In genomic region chr5:76754765-76755164, GRCh38 we compare ENCODE assay signal across 28 cellular contexts.
"Had no signal": no experiment of that assay in that cellular context is flagged by ENCODE, and none has a peak within 500 bp of the region (broad histone marks: within the 10 kb centered on the region; RNA-seq: fewer than 3 reads in every experiment).

No MANE protein-coding gene starts in this region.

- ATAC-seq: body of pancreas; heart right ventricle; naive thymus-derived CD4-positive, alpha-beta T cell; pancreas; psoas muscle; stimulated activated naive B cell treated with anti-CD40 and anti-IgM and Interleukin-4, amounts not matched to agents 10 μg/mL and 1 μg/mL and 100 μg/mL, for 72 hours had no signal

- H3K4me3 Mint-ChIP-seq: activated naive CD4-positive, alpha-beta T cell treated with anti-CD3 and anti-CD28 coated beads for 36 hours; activated naive CD8-positive, alpha-beta T cell treated with anti-CD3 and anti-CD28 coated beads for 36 hours; activated T-helper 1 cell treated with anti-CD3 and anti-CD28 coated beads, Interleukin-12 subunit alpha, Interleukin-12 subunit beta, Interleukin-2, Interleukin-4 antibody, amounts not matched to agents 30 ng/mL and 10 ng/mL and 1 ng/mL, durations not matched to agents 14 hours and 24 hours and 36 hours; naive thymus-derived CD4-positive, alpha-beta T cell; stimulated activated naive B cell treated with anti-CD40 and anti-IgM and Interleukin-4, amounts not matched to agents 10 μg/mL and 1 μg/mL and 100 μg/mL, for 72 hours had no signal

- H3K9me3 ChIP-seq: adrenal gland, body of pancreas, heart right ventricle, pancreas, psoas muscle, stomach, thyroid gland, upper lobe of left lung, vagina had no signal

- H3K27ac Mint-ChIP-seq: activated naive CD4-positive, alpha-beta T cell treated with anti-CD3 and anti-CD28 coated beads for 36 hours; activated naive CD8-positive, alpha-beta T cell treated with anti-CD3 and anti-CD28 coated beads for 36 hours; activated T-helper 1 cell treated with anti-CD3 and anti-CD28 coated beads, Interleukin-12 subunit alpha, Interleukin-12 subunit beta, Interleukin-2, Interleukin-4 antibody, amounts not matched to agents 30 ng/mL and 10 ng/mL and 1 ng/mL, durations not matched to agents 14 hours and 24 hours and 36 hours; naive thymus-derived CD4-positive, alpha-beta T cell; stimulated activated naive B cell treated with anti-CD40 and anti-IgM and Interleukin-4, amounts not matched to agents 10 μg/mL and 1 μg/mL and 100 μg/mL, for 72 hours had no signal

- H3K4me1 ChIP-seq: adrenal gland, body of pancreas, heart right ventricle, pancreas, psoas muscle, stomach, thyroid gland, upper lobe of left lung, vagina had no signal

- H3K4me3 ChIP-seq: adrenal gland, body of pancreas, coronary artery, dorsolateral prefrontal cortex, heart right ventricle, pancreas, psoas muscle, stomach, thyroid gland, upper lobe of left lung, vagina had no signal

- DNase-seq: activated CD4-positive, alpha-beta T cell treated with anti-CD3 and anti-CD28 coated beads for 4 hours; activated CD4-positive, alpha-beta T cell treated with anti-CD3 and anti-CD28 coated beads, Interleukin-2, amount 50 U/mL, for 48 hours; activated CD4-positive, CD25-positive, alpha-beta regulatory T cell; activated CD8-positive, alpha-beta memory T cell treated with anti-CD3 and anti-CD28 coated beads, Interleukin-2, amount 50 U/mL, for 4 hours; activated effector memory CD4-positive, alpha-beta T cell treated with anti-CD3 and anti-CD28 coated beads, Interleukin-2, amount 50 U/mL, for 16 hours; activated naive CD4-positive, alpha-beta T cell treated with anti-CD3 and anti-CD28 coated beads for 36 hours; activated naive CD8-positive, alpha-beta T cell treated with anti-CD3 and anti-CD28 coated beads for 36 hours; activated T-cell treated with anti-CD3 and anti-CD28 coated beads, Interleukin-2, amount 50 U/mL, for 1 hour; adrenal gland; aorta; body of pancreas; dorsolateral prefrontal cortex; effector memory CD4-positive, alpha-beta T cell; foreskin fibroblast; heart right ventricle; midbrain; naive thymus-derived CD4-positive, alpha-beta T cell; nucleus accumbens; pancreas; psoas muscle; stimulated activated CD4-positive, alpha-beta T cell treated with anti-CD3 and anti-CD28 coated beads, Interleukin-15, amount 100 ng/mL, for 24 hours; stimulated activated naive B cell treated with anti-CD40 and anti-IgM and Interleukin-4, amounts not matched to agents 10 μg/mL and 1 μg/mL and 100 μg/mL, for 72 hours; stomach; thyroid gland; upper lobe of left lung had no signal

- H3K36me3 Mint-ChIP-seq: activated naive CD8-positive, alpha-beta T cell treated with anti-CD3 and anti-CD28 coated beads for 36 hours; naive thymus-derived CD4-positive, alpha-beta T cell; stimulated activated naive B cell treated with anti-CD40 and anti-IgM and Interleukin-4, amounts not matched to agents 10 μg/mL and 1 μg/mL and 100 μg/mL, for 72 hours had no signal

- H3K9me3 Mint-ChIP-seq: activated naive CD4-positive, alpha-beta T cell treated with anti-CD3 and anti-CD28 coated beads for 36 hours; activated naive CD8-positive, alpha-beta T cell treated with anti-CD3 and anti-CD28 coated beads for 36 hours; activated T-helper 1 cell treated with anti-CD3 and anti-CD28 coated beads, Interleukin-12 subunit alpha, Interleukin-12 subunit beta, Interleukin-2, Interleukin-4 antibody, amounts not matched to agents 30 ng/mL and 10 ng/mL and 1 ng/mL, durations not matched to agents 14 hours and 24 hours and 36 hours; stimulated activated naive B cell treated with anti-CD40 and anti-IgM and Interleukin-4, amounts not matched to agents 10 μg/mL and 1 μg/mL and 100 μg/mL, for 72 hours had no signal

- H3K27me3 Mint-ChIP-seq: activated naive CD8-positive, alpha-beta T cell treated with anti-CD3 and anti-CD28 coated beads for 36 hours; stimulated activated naive B cell treated with anti-CD40 and anti-IgM and Interleukin-4, amounts not matched to agents 10 μg/mL and 1 μg/mL and 100 μg/mL, for 72 hours had no signal

- H3K4me1 Mint-ChIP-seq: activated naive CD8-positive, alpha-beta T cell treated with anti-CD3 and anti-CD28 coated beads for 36 hours; naive thymus-derived CD4-positive, alpha-beta T cell; stimulated activated naive B cell treated with anti-CD40 and anti-IgM and Interleukin-4, amounts not matched to agents 10 μg/mL and 1 μg/mL and 100 μg/mL, for 72 hours had no signal

- H3K27ac ChIP-seq: adrenal gland, body of pancreas, coronary artery, dorsolateral prefrontal cortex, heart right ventricle, pancreas, psoas muscle, stomach, thyroid gland, upper lobe of left lung, vagina had no signal

- H3K36me3 ChIP-seq: adrenal gland, heart right ventricle, pancreas, stomach, thyroid gland, upper lobe of left lung, vagina had no signal

- H3K27me3 ChIP-seq: adrenal gland, body of pancreas, heart right ventricle, pancreas, stomach, thyroid gland, upper lobe of left lung, vagina had no signal
